15 cellular contexts compared by ENCODE assay signal in genomic region chr7:69630292-69630691, GRCh38. TPM values are rescaled to one million over a fixed set of nuclear protein-coding genes. Genes with fewer than 3 reads are reported as not detected.
DNase-seq lines count a peak whose midpoint lies in the region; ATAC-seq and TF ChIP-seq lines count a peak whose summit lies in the region.
"Had no signal": no experiment of that assay in that cellular context is flagged by ENCODE, and none has a peak within 500 bp of the region (broad histone marks: within the 10 kb centered on the region; RNA-seq: fewer than 3 reads in every experiment).

No MANE protein-coding gene starts in this region.

- no peaks in the 10 kb centered on the region for H3K27me3 Mint-ChIP-seq in stimulated activated memory B cell treated with anti-CD40 and anti-IgM and Interleukin-4, amounts not matched to agents 10 μg/mL and 1 μg/mL and 100 μg/mL, for 72 hours

- no peaks in the 10 kb centered on the region for H3K9me3 Mint-ChIP-seq in stimulated activated memory B cell treated with anti-CD40 and anti-IgM and Interleukin-4, amounts not matched to agents 10 μg/mL and 1 μg/mL and 100 μg/mL, for 72 hours

- H3K27ac Mint-ChIP-seq in stimulated activated memory B cell treated with anti-CD40 and anti-IgM and Interleukin-4, amounts not matched to agents 10 μg/mL and 1 μg/mL and 100 μg/mL, for 72 hours, result peak overlapping the region; percentile 74

- no peaks in the 10 kb centered on the region for H3K9me3 ChIP-seq in GM23248 (ENCODE audit: low read depth)
- H3K9me3 ChIP-seq in effector memory CD4-positive, alpha-beta T cell (ENCODE audit: control insufficient read depth, low read length), result no peaks in the 10 kb centered on the region
- H3K9me3 ChIP-seq: mucosa of descending colon, spleen had no signal

- 0 out of 2 replicates have a peak, but pooled peaks cover 4% of the 10 kb centered on the region for H3K27me3 ChIP-seq in GM23248 (replicated peaks; ENCODE audit: insufficient read depth)
- H3K27me3 ChIP-seq in effector memory CD4-positive, alpha-beta T cell (replicated peaks; ENCODE audit: control insufficient read depth, insufficient read depth, low read length, poor library complexity, severe bottlenecking), result no peaks in the 10 kb centered on the region
- H3K27me3 ChIP-seq: SJSA1, spleen had no signal

- peaks cover 5% of the 10 kb centered on the region for H3F3A ChIP-seq in GM23248 (ENCODE audit: insufficient read depth)

- peaks cover 15% of the 10 kb centered on the region for H3K4me1 Mint-ChIP-seq in stimulated activated memory B cell treated with anti-CD40 and anti-IgM and Interleukin-4, amounts not matched to agents 10 μg/mL and 1 μg/mL and 100 μg/mL, for 72 hours

- TF ChIP-seq CTCF in lower leg skin (IDR thresholded peaks at IDR 0.05), result no peak

- H3K36me3 ChIP-seq in GM23248 (ENCODE audit: low read depth), result no peaks in the 10 kb centered on the region
- H3K36me3 ChIP-seq in effector memory CD4-positive, alpha-beta T cell (ENCODE audit: control insufficient read depth, insufficient read depth, low read length), result no peaks in the 10 kb centered on the region
- H3K36me3 ChIP-seq: SJSA1, spleen had no signal

- 7 to 9% methylated on average over 5 of the region's 5 CpGs for WGBS in GM23248 (ENCODE audit: low coverage in 1 of 2, low lambda C conversion rate in 2 of 2, missing lambda C conversion rate in 2 of 2), 2 experiments
- WGBS in lower leg skin, 2 donors, result 64 to 72% methylated on average over 5 of the region's 5 CpGs

- no peak overlapping the region for H2AFZ ChIP-seq in GM23248

- no peaks in the 10 kb centered on the region for H3K9me2 ChIP-seq in GM23248 (ENCODE audit: insufficient read depth)

- DNase-seq in GM23248 (peak; percentile 86), amniotic stem cell (lab: John Stamatoyannopoulos, UW) (peak; percentile 73), foreskin melanocyte (peak; percentile 91), lower leg skin (ENCODE audit: low spot score in 2 of 2) (no peak), KBM-7 (no peak)
- DNase-seq in activated effector memory CD4-positive, alpha-beta T cell treated with Interleukin-2 at 50 U/mL for 16 hours, result no peak
- no peak for DNase-seq in effector memory CD4-positive, alpha-beta T cell
- DNase-seq: activated CD4-positive, CD25-positive, alpha-beta regulatory T cell; cortex of kidney; NCI-H2171; spleen had no signal

- H3K36me3 Mint-ChIP-seq in stimulated activated memory B cell treated with anti-CD40 and anti-IgM and Interleukin-4, amounts not matched to agents 10 μg/mL and 1 μg/mL and 100 μg/mL, for 72 hours, result no peaks in the 10 kb centered on the region

- peak; percentile 54 for ATAC-seq in stimulated activated memory B cell treated with anti-CD40 and anti-IgM and Interleukin-4, amounts not matched to agents 10 μg/mL and 1 μg/mL and 100 μg/mL, for 72 hours
- ATAC-seq: mucosa of descending colon had no signal

- no peak for TF ChIP-seq POLR2A in lower leg skin (IDR thresholded peaks at IDR 0.05)

- H3K27ac ChIP-seq in GM23248, result no peak overlapping the region
- H3K27ac ChIP-seq in effector memory CD4-positive, alpha-beta T cell (ENCODE audit: insufficient read depth, low read length, poor library complexity, severe bottlenecking), result no peak overlapping the region
- H3K27ac ChIP-seq: KMS-11, SJSA1, spleen had no signal

- peak overlapping the region; percentile 35 for H3K4me2 ChIP-seq in GM23248 (ENCODE audit: unreplicated experiment)
- H3K4me2 ChIP-seq: KMS-11 had no signal

- no peaks in the 10 kb centered on the region for H4K20me1 ChIP-seq in GM23248 (ENCODE audit: insufficient read depth)

- H3K79me2 ChIP-seq in GM23248 (ENCODE audit: insufficient read depth), result no peaks in the 10 kb centered on the region

- H3K4me1 ChIP-seq in GM23248 (ENCODE audit: insufficient read depth), result peaks cover 11% of the 10 kb centered on the region; the same call in 1 of the 2 replicates
- H3K4me1 ChIP-seq in effector memory CD4-positive, alpha-beta T cell (ENCODE audit: control insufficient read depth, insufficient read depth, low read length, poor library complexity, severe bottlenecking), result no peaks in the 10 kb centered on the region
- H3K4me1 ChIP-seq: SJSA1 had no signal

- in situ Hi-C loops in GM23248 (cut with MboI), result no loop called here
- in situ Hi-C loops in KBM-7 (cut with MboI; ENCODE audit: low pct_unique_long_range_greater_than_20kb, low sequenced_read_pairs), result no loop called here

- no peak overlapping the region for H3K9ac ChIP-seq in GM23248
- H3K9ac ChIP-seq: KMS-11 had no signal

- no peak overlapping the region for H3K4me3 Mint-ChIP-seq in stimulated activated memory B cell treated with anti-CD40 and anti-IgM and Interleukin-4, amounts not matched to agents 10 μg/mL and 1 μg/mL and 100 μg/mL, for 72 hours

- H3K4me3 ChIP-seq in GM23248 (no peak overlapping the region), lower leg skin (ENCODE audit: low read depth, poor library complexity, severe bottlenecking) (no peak overlapping the region)
- no peak overlapping the region for H3K4me3 ChIP-seq in effector memory CD4-positive, alpha-beta T cell (ENCODE audit: insufficient read depth, low read depth, low read length, poor library complexity, severe bottlenecking)
- H3K4me3 ChIP-seq: mucosa of descending colon, SJSA1, spleen had no signal

- intact Hi-C loops in lower leg skin (cut with DNase I; ENCODE audit: low total_unique reads), result no loop called here

RNA-seq across cellular contexts. Expression of gene AUTS2, which starts 32.0 kb away (rescaled TPM):
- 1.4 and 3.0 TPM in 2 replicates for total RNA-seq in GM23248 (2014; rRNA removed; shearing (Covaris generic))
- polyA plus RNA-seq in GM23248 (2016; fragmentation: Nextera tagmentation; extraction: Ambion mirVana), result 2.5 and 4.4 TPM in 2 replicates
- 10 to 100 TPM; 30.8 to 41.9 (median 40.5) TPM for total RNA-seq in lower leg skin
- total RNA-seq: SJSA1 had no signal

Comparison
In these comparisons a context has a peak if more than half of its experiments do, and no peak if none do; other contexts are left out.
1. DNase-seq: peak in GM23248 (single experiment), amniotic stem cell (single experiment) and foreskin melanocyte (single experiment); none in lower leg skin (0 of 2), KBM-7 (single experiment), activated effector memory CD4-positive, alpha-beta T cell treated with Interleukin-2 at 50 U/mL for 16 hours (single experiment) and effector memory CD4-positive, alpha-beta T cell (0 of 3).